ENCODE assay signal across 8 cellular contexts in genomic region chr9:97633859-97634485, GRCh38. TPM values are rescaled to one million over a fixed set of nuclear protein-coding genes. Genes with fewer than 3 reads are reported as not detected.
DNase-seq lines count a peak whose midpoint lies in the region; ATAC-seq, FAIRE-seq and TF ChIP-seq lines count a peak whose summit lies in the region.

No MANE protein-coding gene starts in this region.

- DNase-seq in activated T-cell treated with anti-CD3 and anti-CD28 coated beads, Interleukin-2, amount 50 U/mL, for 4 hours: no peak
- DNase-seq in activated T-cell treated with anti-CD3 and anti-CD28 coated beads for 4 hours (no peak), NCI-H1092 treated with DMSO at 0.1 percent for 48 hours (lab: John Stamatoyannopoulos, UW) (peak; percentile 19), medulla oblongata (ENCODE audit: extremely low spot score) (peak; percentile 37), vagina (ENCODE audit: extremely low spot score in 2 of 2) (no peak), D721Med (ENCODE audit: insufficient read length, low spot score) (no peak), SKM-1 (lab: John Stamatoyannopoulos, UW; ENCODE audit: unreplicated experiment) (no peak)
- no peak for DNase-seq in central memory CD8-positive, alpha-beta T cell (ENCODE audit: low spot score in 2 of 2)

- H3K27ac ChIP-seq in vagina: peak overlapping the region; percentile 98

- H3K4me3 Mint-ChIP-seq in activated T-cell treated with anti-CD3 and anti-CD28 coated beads, Interleukin-2, amount 50 U/mL, for 4 hours: peak overlapping the region; percentile 94
- peak overlapping the region; percentile 90 for H3K4me3 Mint-ChIP-seq in central memory CD8-positive, alpha-beta T cell

- peak in 1 of 2 donors; percentile 0 for ATAC-seq in activated T-cell treated with anti-CD3 and anti-CD28 coated beads, Interleukin-2, amount 50 U/mL, for 4 hours
- no peak for ATAC-seq in central memory CD8-positive, alpha-beta T cell (replicated peaks; ENCODE audit: extremely low read depth, poor library complexity, severe bottlenecking)

- peak overlapping the region; percentile 98 for H3K27ac Mint-ChIP-seq in central memory CD8-positive, alpha-beta T cell (ENCODE audit: low read depth)

- H3K27me3 ChIP-seq in vagina: no peaks in the 10 kb centered on the region

- no peak for TF ChIP-seq POLR2A in vagina (IDR thresholded peaks at IDR 0.05)

- H3K9me3 ChIP-seq in vagina: no peaks in the 10 kb centered on the region

- intact Hi-C loops in vagina (cut with DNase I): no loop called here

- H3K9me3 Mint-ChIP-seq in activated T-cell treated with anti-CD3 and anti-CD28 coated beads, Interleukin-2, amount 50 U/mL, for 4 hours: no peaks in the 10 kb centered on the region
- no peaks in the 10 kb centered on the region for H3K9me3 Mint-ChIP-seq in central memory CD8-positive, alpha-beta T cell

- TF ChIP-seq CTCF in vagina (IDR thresholded peaks at IDR 0.05) (no peak), D721Med (IDR thresholded peaks at IDR 0.05; ENCODE audit: insufficient read depth, missing control alignments) (no peak)

- H3K4me1 Mint-ChIP-seq in activated T-cell treated with anti-CD3 and anti-CD28 coated beads, Interleukin-2, amount 50 U/mL, for 4 hours (ENCODE audit: low read depth): peaks cover 59% of the 10 kb centered on the region
- H3K4me1 Mint-ChIP-seq in central memory CD8-positive, alpha-beta T cell: peaks cover 59% of the 10 kb centered on the region

- H3K27me3 Mint-ChIP-seq in activated T-cell treated with anti-CD3 and anti-CD28 coated beads, Interleukin-2, amount 50 U/mL, for 4 hours (ENCODE audit: low read depth): no peaks in the 10 kb centered on the region
- H3K27me3 Mint-ChIP-seq in central memory CD8-positive, alpha-beta T cell: no peaks in the 10 kb centered on the region

- no peaks in the 10 kb centered on the region for H3K36me3 ChIP-seq in vagina

- FAIRE-seq in D721Med (lab: Jason Lieb, UNC): no peak

- H3K36me3 Mint-ChIP-seq in activated T-cell treated with anti-CD3 and anti-CD28 coated beads, Interleukin-2, amount 50 U/mL, for 4 hours (ENCODE audit: insufficient read depth): peaks cover 8% of the 10 kb centered on the region
- peaks cover 27% of the 10 kb centered on the region for H3K36me3 Mint-ChIP-seq in central memory CD8-positive, alpha-beta T cell (ENCODE audit: insufficient read depth)

- H3K4me1 ChIP-seq in vagina: peaks cover 62% of the 10 kb centered on the region

- H3K4me3 ChIP-seq in vagina: peak overlapping the region; percentile 92 to 93

RNA-seq across cellular contexts. Expression of gene NCBP1, which starts 0.4 kb away (rescaled TPM):
- total RNA-seq in activated T-cell treated with anti-CD3 and anti-CD28 coated beads, Interleukin-2, amount 50 U/mL, for 4 hours: 10 to 100 TPM; 48.1 to 50.9 (median 48.1) TPM
- 23.3 TPM for total RNA-seq in vagina

RNA-seq across cellular contexts. Expression of gene TSTD2, which starts 0.8 kb away (rescaled TPM):
- total RNA-seq in activated T-cell treated with anti-CD3 and anti-CD28 coated beads, Interleukin-2, amount 50 U/mL, for 4 hours: 10 to 100 TPM; 12.8 to 15.1 (median 14.7) TPM
- 18.2 TPM for total RNA-seq in vagina

Comparison
In these comparisons a context has a peak if more than half of its experiments do, and no peak if none do; other contexts are left out.
1. DNase-seq: peak in NCI-H1092 treated with DMSO at 0.1 percent for 48 hours (single experiment) and medulla oblongata (single experiment); none in activated T-cell treated with anti-CD3 and anti-CD28 coated beads, Interleukin-2, amount 50 U/mL, for 4 hours (single experiment), activated T-cell treated with anti-CD3 and anti-CD28 coated beads for 4 hours (single experiment), central memory CD8-positive, alpha-beta T cell (0 of 2), vagina (0 of 2), D721Med (single experiment) and SKM-1 (single experiment).